ENCODE assay signal across 1 cellular context in the genomic region with DNA sequence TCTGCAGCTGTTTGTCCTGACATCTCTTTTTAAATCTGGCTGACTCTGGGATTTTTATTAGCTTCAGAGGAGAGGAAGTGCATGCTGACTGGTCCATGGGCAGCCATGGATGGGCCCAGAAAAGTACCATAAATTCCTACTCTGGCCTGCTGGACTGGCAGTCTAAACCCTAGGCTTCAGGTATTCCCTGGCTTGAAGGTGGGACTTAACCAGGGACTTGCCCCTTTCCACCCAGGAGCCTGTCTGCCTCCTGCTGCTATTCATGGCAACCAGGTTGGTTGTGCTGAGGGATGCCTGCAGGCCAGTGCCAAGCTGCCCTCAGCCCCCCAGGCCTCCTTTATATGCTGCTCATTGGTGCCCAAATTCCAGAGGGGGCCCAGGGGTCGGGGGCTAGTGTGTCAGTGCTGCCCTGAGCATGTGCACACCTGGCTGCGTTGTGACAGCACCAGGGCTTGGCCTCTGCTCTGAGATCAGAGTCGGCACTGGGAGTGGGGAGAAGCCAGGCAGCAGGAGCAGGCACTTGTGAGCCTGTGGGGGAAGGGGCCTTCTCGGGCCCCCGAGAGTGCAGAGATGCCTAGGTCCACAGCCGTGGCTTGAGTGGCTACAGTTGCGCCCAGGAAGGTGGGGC.
TF ChIP-seq lines count a peak whose summit lies in the region.

No MANE protein-coding gene starts in this region.

TF ChIP-seq in HepG2, 621 proteins besides CTCF, POLR2A, EP300 and RAD21 (continued from another document):
- no peak for TF ChIP-seq ZNF891 (CRISPR knock-in tag; IDR thresholded peaks at IDR 0.05)
- TF ChIP-seq ZNF33B (CRISPR knock-in tag; IDR thresholded peaks at IDR 0.05): no peak
- no peak for TF ChIP-seq PRMT3 (CRISPR knock-in tag; IDR thresholded peaks at IDR 0.05; ENCODE audit: borderline replicate concordance, low read depth)
- no peak for TF ChIP-seq ZNF281 (CRISPR knock-in tag; IDR thresholded peaks at IDR 0.05; ENCODE audit: borderline replicate concordance)
- TF ChIP-seq ZNF513 (CRISPR knock-in tag; conservative IDR thresholded peaks at IDR 0.05): no peak
- no peak for TF ChIP-seq ELF3 (CRISPR knock-in tag; IDR thresholded peaks at IDR 0.05)
- no peak for TF ChIP-seq ZNF660 (CRISPR knock-in tag; IDR thresholded peaks at IDR 0.05; ENCODE audit: borderline replicate concordance, low read depth)
- no peak for TF ChIP-seq ZFX (CRISPR knock-in tag; IDR thresholded peaks at IDR 0.05; ENCODE audit: low read depth)
- no peak for TF ChIP-seq PHB2 (IDR thresholded peaks at IDR 0.05; ENCODE audit: partially characterized antibody)
- TF ChIP-seq ZNF292 (CRISPR knock-in tag; IDR thresholded peaks at IDR 0.05; ENCODE audit: borderline replicate concordance, low read depth): no peak
- no peak for TF ChIP-seq ZNF276 (CRISPR knock-in tag; IDR thresholded peaks at IDR 0.05; ENCODE audit: low read depth)
- no peak for TF ChIP-seq FOSL2 (CRISPR knock-in tag; IDR thresholded peaks at IDR 0.05)
- no peak for TF ChIP-seq KIAA2018 (CRISPR knock-in tag; IDR thresholded peaks at IDR 0.05; ENCODE audit: borderline replicate concordance)
- no peak for TF ChIP-seq ZSCAN25 (CRISPR knock-in tag; IDR thresholded peaks at IDR 0.05)
- TF ChIP-seq, protein P1, sequence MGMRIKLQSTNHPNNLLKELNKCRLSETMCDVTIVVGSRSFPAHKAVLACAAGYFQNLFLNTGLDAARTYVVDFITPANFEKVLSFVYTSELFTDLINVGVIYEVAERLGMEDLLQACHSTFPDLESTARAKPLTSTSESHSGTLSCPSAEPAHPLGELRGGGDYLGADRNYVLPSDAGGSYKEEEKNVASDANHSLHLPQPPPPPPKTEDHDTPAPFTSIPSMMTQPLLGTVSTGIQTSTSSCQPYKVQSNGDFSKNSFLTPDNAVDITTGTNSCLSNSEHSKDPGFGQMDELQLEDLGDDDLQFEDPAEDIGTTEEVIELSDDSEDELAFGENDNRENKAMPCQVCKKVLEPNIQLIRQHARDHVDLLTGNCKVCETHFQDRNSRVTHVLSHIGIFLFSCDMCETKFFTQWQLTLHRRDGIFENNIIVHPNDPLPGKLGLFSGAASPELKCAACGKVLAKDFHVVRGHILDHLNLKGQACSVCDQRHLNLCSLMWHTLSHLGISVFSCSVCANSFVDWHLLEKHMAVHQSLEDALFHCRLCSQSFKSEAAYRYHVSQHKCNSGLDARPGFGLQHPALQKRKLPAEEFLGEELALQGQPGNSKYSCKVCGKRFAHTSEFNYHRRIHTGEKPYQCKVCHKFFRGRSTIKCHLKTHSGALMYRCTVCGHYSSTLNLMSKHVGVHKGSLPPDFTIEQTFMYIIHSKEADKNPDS (CRISPR knock-in tag; IDR thresholded peaks at IDR 0.05): no peak
- TF ChIP-seq HNF1A (IDR thresholded peaks at IDR 0.05; ENCODE audit: low read depth): no peak
- TF ChIP-seq HNF1A (CRISPR knock-in tag; IDR thresholded peaks at IDR 0.05; ENCODE audit: borderline replicate concordance): no peak
- no peak for TF ChIP-seq ZNF607 (CRISPR knock-in tag; IDR thresholded peaks at IDR 0.05; ENCODE audit: borderline replicate concordance)
